ENCODE assay signal across 28 cellular contexts in the genomic region with DNA sequence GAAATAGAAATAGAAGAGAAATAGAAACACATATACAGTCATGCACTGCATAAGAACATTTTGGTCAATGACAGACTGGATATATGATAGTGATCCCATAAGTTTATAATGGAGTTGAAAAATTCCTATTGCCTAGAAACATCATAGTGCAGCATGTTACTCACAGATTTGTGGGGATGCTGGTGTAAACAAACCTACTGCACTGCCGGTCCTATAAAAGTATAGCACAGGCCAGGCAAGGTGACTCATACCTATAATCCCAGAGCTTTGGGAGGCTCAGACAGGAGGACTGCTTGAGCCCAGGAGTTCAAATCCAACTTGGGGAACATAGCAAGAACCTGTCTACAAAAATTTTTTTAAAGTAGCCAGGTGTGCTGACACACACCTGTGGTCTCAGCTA.
"Had no signal": no experiment of that assay in that cellular context is flagged by ENCODE, and none has a peak within 500 bp of the region (broad histone marks: within the 10 kb centered on the region; RNA-seq: fewer than 3 reads in every experiment).

No MANE protein-coding gene starts in this region.

- DNase-seq: dorsolateral prefrontal cortex; effector CD4-positive, alpha-beta T cell; foreskin fibroblast; gastrocnemius medialis; head of caudate nucleus; kidney; mucosa of descending colon; naive B cell; pancreas; right lobe of liver; stimulated activated CD4-positive, alpha-beta T cell treated with anti-CD3 and anti-CD28 coated beads, Interleukin-12 subunit alpha, Interleukin-12 subunit beta, amount 100 ng/mL, for 4 hours; stimulated activated CD4-positive, alpha-beta T cell treated with anti-CD3 and anti-CD28 coated beads, Interleukin-1b, Interleukin-23, amount 100 ng/mL, for 48 hours; stimulated activated CD4-positive, alpha-beta T cell treated with anti-CD3 and anti-CD28 coated beads, Interleukin-4, amount 100 ng/mL, for 1 hour; stimulated activated CD8-positive, alpha-beta memory T cell treated with anti-CD3 and anti-CD28 coated beads, Interleukin-4, amount 100 ng/mL, for 48 hours; stimulated activated naive CD4-positive, alpha-beta T cell; stimulated activated naive CD8-positive, alpha-beta T cell treated with anti-CD3 and anti-CD28 coated beads, Interleukin-15, amount 100 ng/mL, for 72 hours; thyroid gland; trophoblast cell had no signal

- H3K9me3 ChIP-seq: gastrocnemius medialis, mucosa of descending colon, neutrophil, pancreas, right lobe of liver, thyroid gland, vagina had no signal

- H3K4me1 Mint-ChIP-seq: neural crest cell; stimulated activated naive CD8-positive, alpha-beta T cell treated with anti-CD3 and anti-CD28 coated beads, Interleukin-15, amount 100 ng/mL, for 72 hours had no signal

- ATAC-seq: gastrocnemius medialis; left lobe of liver; mucosa of descending colon; natural killer cell treated with Interleukin-12 subunit alpha and Interleukin-12 subunit beta and Interleukin-15 and Interleukin-18, amount 100 ng/mL, for 72 hours; pancreas; right lobe of liver; stimulated activated naive CD8-positive, alpha-beta T cell treated with anti-CD3 and anti-CD28 coated beads, Interleukin-15, amount 100 ng/mL, for 72 hours had no signal

- H3K4me3 Mint-ChIP-seq: memory B cell; mesothelial cell of epicardium; naive B cell; natural killer cell treated with Interleukin-12 subunit alpha and Interleukin-12 subunit beta and Interleukin-15 and Interleukin-18, amount 100 ng/mL, for 72 hours; neural crest cell; stimulated activated naive CD8-positive, alpha-beta T cell treated with anti-CD3 and anti-CD28 coated beads, Interleukin-15, amount 100 ng/mL, for 72 hours had no signal

- H3K4me3 ChIP-seq: dorsolateral prefrontal cortex, gastrocnemius medialis, lung, mucosa of descending colon, pancreas, right lobe of liver, smooth muscle cell, thyroid gland, vagina had no signal

- H3K27me3 Mint-ChIP-seq: memory B cell; naive B cell; natural killer cell treated with Interleukin-12 subunit alpha and Interleukin-12 subunit beta and Interleukin-15 and Interleukin-18, amount 100 ng/mL, for 72 hours; progenitor cell of endocrine pancreas; stimulated activated naive CD8-positive, alpha-beta T cell treated with anti-CD3 and anti-CD28 coated beads, Interleukin-15, amount 100 ng/mL, for 72 hours had no signal

- H3K27me3 ChIP-seq: gastrocnemius medialis, neutrophil, pancreas, right lobe of liver, thyroid gland, vagina had no signal

- H3K36me3 ChIP-seq: gastrocnemius medialis, neutrophil, pancreas, right lobe of liver, thyroid gland, vagina had no signal

- H3K4me1 ChIP-seq: gastrocnemius medialis, pancreas, right lobe of liver, thyroid gland, vagina had no signal

- H3K36me3 Mint-ChIP-seq: naive B cell; natural killer cell treated with Interleukin-12 subunit alpha and Interleukin-12 subunit beta and Interleukin-15 and Interleukin-18, amount 100 ng/mL, for 72 hours had no signal

- H3K27ac ChIP-seq: dorsolateral prefrontal cortex, gastrocnemius medialis, neutrophil, pancreas, right lobe of liver, thyroid gland, vagina had no signal

- H3K9me3 Mint-ChIP-seq: neural crest cell had no signal

- H3K27ac Mint-ChIP-seq: memory B cell; mesothelial cell of epicardium; natural killer cell treated with Interleukin-12 subunit alpha and Interleukin-12 subunit beta and Interleukin-15 and Interleukin-18, amount 100 ng/mL, for 72 hours; progenitor cell of endocrine pancreas; stimulated activated naive CD8-positive, alpha-beta T cell treated with anti-CD3 and anti-CD28 coated beads, Interleukin-15, amount 100 ng/mL, for 72 hours had no signal
